Comparison of ENCODE assay signal across 8 cellular contexts in the genomic region with DNA sequence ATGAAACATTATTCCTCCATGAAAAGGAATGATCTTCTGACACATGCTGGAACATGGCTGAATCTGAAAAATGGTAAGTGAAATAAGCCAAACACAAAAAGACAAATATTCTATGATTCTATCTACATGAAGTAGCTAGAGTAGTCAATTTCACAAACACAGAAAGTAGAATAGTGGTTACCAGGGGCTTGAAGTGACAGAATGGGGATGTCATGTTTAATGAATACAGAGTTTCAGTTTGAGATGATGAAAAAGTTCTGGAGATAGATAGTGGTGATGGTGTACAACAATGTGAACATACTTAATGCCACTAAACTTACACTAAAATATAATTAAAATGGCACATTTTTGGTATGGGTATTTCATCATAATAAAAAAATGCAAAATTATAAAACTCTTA. TPM values are rescaled to one million over a fixed set of nuclear protein-coding genes. Genes with fewer than 3 reads are reported as not detected.
"Had no signal": no experiment of that assay in that cellular context is flagged by ENCODE, and none has a peak within 500 bp of the region (broad histone marks: within the 10 kb centered on the region; RNA-seq: fewer than 3 reads in every experiment).

No MANE protein-coding gene starts in this region.

- DNase-seq: GDM1, GF-D8 had no signal

- FAIRE-seq: G401.6, GM12891, GM12892, GM18507, GM19239 had no signal

RNA-seq across cellular contexts. Expression of gene RLN2, which starts 18.3 kb away (rescaled TPM):
- total RNA-seq: G401 had no signal

RNA-seq across cellular contexts. Expression of gene RLN1, which starts 53.4 kb away (rescaled TPM):
- total RNA-seq: G401 had no signal

RNA-seq across cellular contexts. Expression of gene INSL4, which starts 55.0 kb away (rescaled TPM):
- total RNA-seq: G401 had no signal
